Comparison of ENCODE assay signal across 8 cellular contexts in genomic region chr6:50602191-50602810, GRCh38.
DNase-seq lines count a peak whose midpoint lies in the region; ATAC-seq, FAIRE-seq and TF ChIP-seq lines count a peak whose summit lies in the region.

No MANE protein-coding gene starts in this region.

- no peaks in the 10 kb centered on the region for H3K9me3 ChIP-seq in HAP-1
- H3K9me3 ChIP-seq in OCI-LY3 (ENCODE audit: insufficient read depth, low read length): no peaks in the 10 kb centered on the region
- H3K9me3 ChIP-seq in endothelial cell of umbilical vein (replicated peaks; ENCODE audit: control insufficient read depth, insufficient read depth, low read length): no peaks in the 10 kb centered on the region
- no peaks in the 10 kb centered on the region for H3K9me3 ChIP-seq in prostate gland

- TF ChIP-seq POLR2A in endothelial cell of umbilical vein (IDR thresholded peaks at IDR 0.05; ENCODE audit: low read depth, low read length) (no peak), prostate gland (IDR thresholded peaks at IDR 0.05) (no peak)

- H3K4me3 ChIP-seq in HAP-1 (no peak overlapping the region), OCI-LY3 (ENCODE audit: low read length) (no peak overlapping the region), endothelial cell of umbilical vein (replicated peaks in 1 of 3; ENCODE audit: insufficient read depth in 1 of 3, low read depth in 1 of 3, low read length in 3 of 3) (no peak overlapping the region), prostate gland (no peak overlapping the region)

- no peaks in the 10 kb centered on the region for H3K79me2 ChIP-seq in OCI-LY3 (ENCODE audit: low read length)
- H3K79me2 ChIP-seq in endothelial cell of umbilical vein (ENCODE audit: control insufficient read depth, insufficient read depth, low read length): no peaks in the 10 kb centered on the region

- H3K9ac ChIP-seq in OCI-LY3 (ENCODE audit: low read length) (no peak overlapping the region), endothelial cell of umbilical vein (replicated peaks; ENCODE audit: extremely low read depth, insufficient read depth, low read length) (no peak overlapping the region)

- FAIRE-seq in endothelial cell of umbilical vein (lab: Jason Lieb, UNC): peak; percentile 72

- DNase-seq in COR-L47 (lab: John Stamatoyannopoulos, UW): peak; percentile 2
- peak; percentile 17 to 40 for DNase-seq in HAP-1 (ENCODE audit: low spot score in 2 of 2)
- peak; percentile 37 for DNase-seq in endothelial cell of umbilical vein (ENCODE audit: low read depth, low spot score)
- no peak for DNase-seq in prostate gland (ENCODE audit: low spot score)
- no peak for DNase-seq in activated CD4-positive, CD25-positive, alpha-beta regulatory T cell (lab: John Stamatoyannopoulos, UW)

- H4K20me1 ChIP-seq in OCI-LY3 (ENCODE audit: insufficient read depth, low read length) (no peaks in the 10 kb centered on the region), endothelial cell of umbilical vein (replicated peaks; ENCODE audit: control insufficient read depth, extremely low read depth, insufficient read depth, low read length) (no peaks in the 10 kb centered on the region)

- H3K4me2 ChIP-seq in OCI-LY3 (ENCODE audit: low read length): no peak overlapping the region
- no peak overlapping the region for H3K4me2 ChIP-seq in endothelial cell of umbilical vein (ENCODE audit: insufficient read depth, low read length)

- ATAC-seq in GM19455 (IDR thresholded peaks at IDR 0.05; ENCODE audit: unreplicated experiment) (no peak), GM18861 (IDR thresholded peaks at IDR 0.05; ENCODE audit: unreplicated experiment) (no peak)

- CTCF ChIA-PET in endothelial cell of umbilical vein (lab: Charles Lee): interaction anchor here (0.7 to 2.4 kb wide), 3 partner anchors 288 to 979 kb away, joined by 3 to 16 read pairs (median 3); no protein-coding TSS in a partner anchor

- H3K4me1 ChIP-seq in HAP-1: no peaks in the 10 kb centered on the region
- H3K4me1 ChIP-seq in OCI-LY3 (ENCODE audit: low read length): no peaks in the 10 kb centered on the region
- H3K4me1 ChIP-seq in endothelial cell of umbilical vein (ENCODE audit: control insufficient read depth, extremely low read depth, insufficient read depth, low read length): no peaks in the 10 kb centered on the region
- no peaks in the 10 kb centered on the region for H3K4me1 ChIP-seq in prostate gland (replicated peaks)

- H3K36me3 ChIP-seq in HAP-1 (replicated peaks): no peaks in the 10 kb centered on the region
- no peaks in the 10 kb centered on the region for H3K36me3 ChIP-seq in OCI-LY3 (replicated peaks; ENCODE audit: low read depth, low read length)
- H3K36me3 ChIP-seq in endothelial cell of umbilical vein (ENCODE audit: control insufficient read depth in 2 of 2, extremely low read depth in 1 of 2, insufficient read depth in 2 of 2, low read length in 2 of 2): no peaks in the 10 kb centered on the region
- H3K36me3 ChIP-seq in prostate gland: no peaks in the 10 kb centered on the region

- no peak overlapping the region for H3K27ac ChIP-seq in OCI-LY3 (ENCODE audit: low read length)
- no peak overlapping the region for H3K27ac ChIP-seq in endothelial cell of umbilical vein (ENCODE audit: insufficient read depth, low read depth, low read length)
- no peak overlapping the region for H3K27ac ChIP-seq in prostate gland

- TF ChIP-seq CTCF in OCI-LY3 (IDR thresholded peaks at IDR 0.05; ENCODE audit: low read depth, low read length) (peak; percentile 91), endothelial cell of umbilical vein (IDR thresholded peaks at IDR 0.05; ENCODE audit: extremely low read depth in 1 of 2, insufficient read depth in 1 of 2, low read depth in 1 of 2, low read length in 2 of 2) (peak; percentile 44 to 48), prostate gland (IDR thresholded peaks at IDR 0.05) (peak; percentile 42 to 80 (median 51))

- H2AFZ ChIP-seq in OCI-LY3 (ENCODE audit: low read depth, low read length) (no peak overlapping the region), endothelial cell of umbilical vein (ENCODE audit: low read depth, low read length) (no peak overlapping the region)

- H3K27me3 ChIP-seq in HAP-1 (ENCODE audit: low read depth): peaks cover 4% of the 10 kb centered on the region; the same call in 1 of the 2 replicates
- H3K27me3 ChIP-seq in OCI-LY3 (ENCODE audit: low read depth, low read length): no peaks in the 10 kb centered on the region
- H3K27me3 ChIP-seq in endothelial cell of umbilical vein (ENCODE audit: control insufficient read depth in 2 of 2, insufficient read depth in 2 of 2, low read length in 2 of 2): no peaks in the 10 kb centered on the region
- no peaks in the 10 kb centered on the region for H3K27me3 ChIP-seq in prostate gland (replicated peaks; ENCODE audit: insufficient read depth)

- POLR2A ChIA-PET in endothelial cell of umbilical vein (lab: Charles Lee): no interaction called here

- BruUV-seq in endothelial cell of umbilical vein (replicated peaks; lab: Mats Ljungman, UMichigan): no TSS peak

- H3K9me1 ChIP-seq in endothelial cell of umbilical vein (replicated peaks; ENCODE audit: control insufficient read depth, extremely low read depth, insufficient read depth, low read length): no peaks in the 10 kb centered on the region

- 24% methylated on average over 4 of the region's 4 CpGs for WGBS in prostate gland

- intact Hi-C loops in endothelial cell of umbilical vein (cut with micrococcal nuclease): loop anchor here (2.0 kb wide), 1 partner anchor 474 kb away; no protein-coding TSS in a partner anchor
- intact Hi-C loops in prostate gland (cut with DNase I): no loop called here

- in situ Hi-C loops in HAP-1 (cut with MboI; ENCODE audit: low sequenced_read_pairs): no loop called here

- dilution Hi-C loops in endothelial cell of umbilical vein (cut with MboI; ENCODE audit: extremely low pct_ligation_motif_present, low sequenced_read_pairs): no loop called here

TF ChIP-seq in endothelial cell of umbilical vein, 7 proteins besides CTCF, POLR2A, EP300 and RAD21:
- TF ChIP-seq FOS (IDR thresholded peaks at IDR 0.05; ENCODE audit: borderline replicate concordance, insufficient read depth, low read length) (no peak), EZH2 (IDR thresholded peaks at IDR 0.05; ENCODE audit: borderline replicate concordance, low read depth, low read length, severe bottlenecking) (no peak), MAX (IDR thresholded peaks at IDR 0.05; ENCODE audit: insufficient read depth, insufficient read length) (no peak), MYC (IDR thresholded peaks at IDR 0.05; ENCODE audit: low read depth, low read length) (no peak), JUN (IDR thresholded peaks at IDR 0.05; ENCODE audit: borderline replicate concordance, insufficient read depth, insufficient read length, low read depth) (no peak), POLR2AphosphoS5 (IDR thresholded peaks at IDR 0.05; ENCODE audit: insufficient read depth, low read depth, low read length) (no peak), GATA2 (IDR thresholded peaks at IDR 0.05; ENCODE audit: insufficient read depth, insufficient read length, low read depth, low read length) (no peak)

Comparison
In these comparisons a context has a peak if more than half of its experiments do, and no peak if none do; other contexts are left out.
1. DNase-seq: peak in COR-L47 (single experiment), HAP-1 (2 of 2) and endothelial cell of umbilical vein (single experiment); none in prostate gland (single experiment) and activated CD4-positive, CD25-positive, alpha-beta regulatory T cell (0 of 4).
2. Peak in every context shown above with its lines, with median percentiles within 50 percentile points of each other: CTCF ChIP-seq.